ENCODE assay signal across 8 cellular contexts in genomic region chr20:32509639-32510066, GRCh38.
DNase-seq lines count a peak whose midpoint lies in the region; ATAC-seq and TF ChIP-seq lines count a peak whose summit lies in the region.

No MANE protein-coding gene starts in this region.

- TF ChIP-seq CTCF in 22Rv1 (IDR thresholded peaks at IDR 0.05) (peak; percentile 26), fibroblast of pulmonary artery (IDR thresholded peaks at IDR 0.05; ENCODE audit: low read length, missing control alignments) (peak; percentile 10)

- DNase-seq in fibroblast of pulmonary artery (ENCODE audit: low read depth) = no peak
- DNase-seq in stimulated activated naive CD8-positive, alpha-beta T cell treated with anti-CD3 and anti-CD28 coated beads, Interleukin-15, Interleukin-2, amounts not matched to agents 100 U/mL and 50 U/mL, for 24 hours = peak; percentile 67
- DNase-seq in NCI-H2029 (lab: John Stamatoyannopoulos, UW) = no peak
- no peak for DNase-seq in globus pallidus (ENCODE audit: low spot score)

- H3K27ac ChIP-seq in 22Rv1 = no peak overlapping the region

- H3K4me3 ChIP-seq in fibroblast of pulmonary artery (replicated peaks; ENCODE audit: low read depth, low read length) = no peak overlapping the region

- peak; percentile 54 for ATAC-seq in HG02678 (IDR thresholded peaks at IDR 0.05; ENCODE audit: unreplicated experiment)
- peak; percentile 51 to 66 for ATAC-seq in activated CD4-positive, CD25-positive, alpha-beta regulatory T cell treated with anti-CD3 and anti-CD28 coated beads, Interleukin-2, amount 50 U/mL, for 24 hours
- ATAC-seq in stimulated activated naive CD8-positive, alpha-beta T cell treated with anti-CD3 and anti-CD28 coated beads, Interleukin-15, Interleukin-2, amounts not matched to agents 100 U/mL and 50 U/mL, for 24 hours = peak; percentile 73
- ATAC-seq in GM18867 (IDR thresholded peaks at IDR 0.05; ENCODE audit: unreplicated experiment) = no peak
